Comparison of ENCODE assay signal across 1 cellular context in the genomic region with DNA sequence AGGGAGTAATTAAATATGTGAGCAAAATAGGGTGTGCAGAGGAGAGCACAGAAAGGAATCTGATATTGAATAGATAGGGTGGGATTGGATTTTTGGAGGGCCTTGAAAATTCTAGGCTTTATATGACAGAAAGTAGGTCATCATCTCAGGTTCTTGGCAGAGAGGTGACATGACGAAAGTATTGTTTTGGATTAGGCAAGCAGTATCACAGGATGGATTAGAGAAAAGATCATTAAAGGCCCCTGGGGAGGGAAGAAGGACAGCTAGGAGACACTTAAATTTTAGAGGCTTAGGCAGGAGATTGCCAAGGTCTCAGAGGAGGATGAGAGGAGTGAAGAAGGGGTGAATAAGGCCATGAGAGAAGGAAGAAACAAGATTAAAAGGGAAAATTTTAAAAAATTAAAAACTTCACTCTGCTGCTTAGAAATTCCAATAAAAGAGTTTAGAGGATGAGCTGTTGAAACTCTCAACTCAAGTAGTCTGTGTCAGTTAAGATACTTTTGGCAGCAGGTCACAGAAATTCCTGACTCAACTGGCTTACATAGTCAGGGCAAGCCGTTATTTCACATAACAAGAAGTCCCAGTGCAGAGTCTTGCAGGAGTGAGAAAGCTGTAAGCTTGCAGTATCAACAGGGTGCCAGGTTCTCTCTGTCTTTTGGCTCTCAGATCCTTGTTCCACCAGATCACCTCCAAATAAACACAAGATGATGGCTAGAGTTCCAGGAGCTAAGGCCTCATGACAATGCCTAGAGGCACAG.
TF ChIP-seq lines count a peak whose summit lies in the region.

No MANE protein-coding gene starts in this region.

TF ChIP-seq in HEK293, 187 proteins besides CTCF, POLR2A, EP300 and RAD21 (continued from another document):
- TF ChIP-seq, protein P1, sequence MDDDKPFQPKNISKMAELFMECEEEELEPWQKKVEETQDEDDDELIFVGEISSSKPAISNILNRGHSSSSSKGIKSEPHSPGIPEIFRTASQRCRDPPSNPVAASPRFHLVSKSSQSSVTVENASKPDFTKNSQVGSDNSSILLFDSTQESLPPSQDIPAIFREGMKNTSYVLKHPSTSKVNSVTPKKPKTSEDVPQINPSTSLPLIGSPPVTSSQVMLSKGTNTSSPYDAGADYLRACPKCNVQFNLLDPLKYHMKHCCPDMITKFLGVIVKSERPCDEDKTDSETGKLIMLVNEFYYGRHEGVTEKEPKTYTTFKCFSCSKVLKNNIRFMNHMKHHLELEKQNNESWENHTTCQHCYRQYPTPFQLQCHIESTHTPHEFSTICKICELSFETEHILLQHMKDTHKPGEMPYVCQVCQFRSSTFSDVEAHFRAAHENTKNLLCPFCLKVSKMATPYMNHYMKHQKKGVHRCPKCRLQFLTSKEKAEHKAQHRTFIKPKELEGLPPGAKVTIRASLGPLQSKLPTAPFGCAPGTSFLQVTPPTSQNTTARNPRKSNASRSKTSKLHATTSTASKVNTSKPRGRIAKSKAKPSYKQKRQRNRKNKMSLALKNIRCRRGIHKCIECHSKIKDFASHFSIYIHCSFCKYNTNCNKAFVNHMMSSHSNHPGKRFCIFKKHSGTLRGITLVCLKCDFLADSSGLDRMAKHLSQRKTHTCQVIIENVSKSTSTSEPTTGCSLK (tag by site-specific recombination; IDR thresholded peaks at IDR 0.05) = no peak
- TF ChIP-seq ZBTB21 (tag by site-specific recombination; IDR thresholded peaks at IDR 0.05) (no peak), HOXD13 (CRISPR knock-in tag; IDR thresholded peaks at IDR 0.05; ENCODE audit: borderline replicate concordance) (no peak), KLF8 (tag by site-specific recombination; IDR thresholded peaks at IDR 0.05) (no peak), ZNF366 (tag by site-specific recombination; conservative IDR thresholded peaks at IDR 0.05) (0 out of 2 replicates have a peak, but pooled peaks have one; percentile 21), ZEB2 (tag by site-specific recombination; IDR thresholded peaks at IDR 0.05) (0 out of 2 replicates have a peak, but pooled peaks have one; percentile 27), ZNF747 (tag by site-specific recombination; IDR thresholded peaks at IDR 0.05) (no peak), OSR2 (tag by site-specific recombination; IDR thresholded peaks at IDR 0.05) (0 out of 2 replicates have a peak, but pooled peaks have one; percentile 18), ZNF76 (tag by site-specific recombination; IDR thresholded peaks at IDR 0.05; ENCODE audit: borderline replicate concordance, low read depth) (no peak), ZNF510 (tag by site-specific recombination; IDR thresholded peaks at IDR 0.05; ENCODE audit: insufficient replicate concordance) (no peak), EGR2 (tag by site-specific recombination; IDR thresholded peaks at IDR 0.05; ENCODE audit: low read depth) (no peak), SCRT2 (tag by site-specific recombination; IDR thresholded peaks at IDR 0.05) (peak; percentile 49), KLF9 (tag by site-specific recombination; IDR thresholded peaks at IDR 0.05; ENCODE audit: low read depth) (no peak), ZNF214 (tag by site-specific recombination; IDR thresholded peaks at IDR 0.05; ENCODE audit: borderline replicate concordance) (no peak), IKZF3 (tag by site-specific recombination; IDR thresholded peaks at IDR 0.05) (no peak), ZNF121 (tag by site-specific recombination; IDR thresholded peaks at IDR 0.05) (no peak), ZFP69B (tag by site-specific recombination; IDR thresholded peaks at IDR 0.05) (no peak), ZNF37A (tag by site-specific recombination; IDR thresholded peaks at IDR 0.05) (no peak)
- TF ChIP-seq, protein P2, sequence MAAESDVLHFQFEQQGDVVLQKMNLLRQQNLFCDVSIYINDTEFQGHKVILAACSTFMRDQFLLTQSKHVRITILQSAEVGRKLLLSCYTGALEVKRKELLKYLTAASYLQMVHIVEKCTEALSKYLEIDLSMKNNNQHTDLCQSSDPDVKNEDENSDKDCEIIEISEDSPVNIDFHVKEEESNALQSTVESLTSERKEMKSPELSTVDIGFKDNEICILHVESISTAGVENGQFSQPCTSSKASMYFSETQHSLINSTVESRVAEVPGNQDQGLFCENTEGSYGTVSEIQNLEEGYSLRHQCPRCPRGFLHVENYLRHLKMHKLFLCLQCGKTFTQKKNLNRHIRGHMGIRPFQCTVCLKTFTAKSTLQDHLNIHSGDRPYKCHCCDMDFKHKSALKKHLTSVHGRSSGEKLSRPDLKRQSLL (tag by site-specific recombination; IDR thresholded peaks at IDR 0.05) = no peak
- TF ChIP-seq, protein P3, sequence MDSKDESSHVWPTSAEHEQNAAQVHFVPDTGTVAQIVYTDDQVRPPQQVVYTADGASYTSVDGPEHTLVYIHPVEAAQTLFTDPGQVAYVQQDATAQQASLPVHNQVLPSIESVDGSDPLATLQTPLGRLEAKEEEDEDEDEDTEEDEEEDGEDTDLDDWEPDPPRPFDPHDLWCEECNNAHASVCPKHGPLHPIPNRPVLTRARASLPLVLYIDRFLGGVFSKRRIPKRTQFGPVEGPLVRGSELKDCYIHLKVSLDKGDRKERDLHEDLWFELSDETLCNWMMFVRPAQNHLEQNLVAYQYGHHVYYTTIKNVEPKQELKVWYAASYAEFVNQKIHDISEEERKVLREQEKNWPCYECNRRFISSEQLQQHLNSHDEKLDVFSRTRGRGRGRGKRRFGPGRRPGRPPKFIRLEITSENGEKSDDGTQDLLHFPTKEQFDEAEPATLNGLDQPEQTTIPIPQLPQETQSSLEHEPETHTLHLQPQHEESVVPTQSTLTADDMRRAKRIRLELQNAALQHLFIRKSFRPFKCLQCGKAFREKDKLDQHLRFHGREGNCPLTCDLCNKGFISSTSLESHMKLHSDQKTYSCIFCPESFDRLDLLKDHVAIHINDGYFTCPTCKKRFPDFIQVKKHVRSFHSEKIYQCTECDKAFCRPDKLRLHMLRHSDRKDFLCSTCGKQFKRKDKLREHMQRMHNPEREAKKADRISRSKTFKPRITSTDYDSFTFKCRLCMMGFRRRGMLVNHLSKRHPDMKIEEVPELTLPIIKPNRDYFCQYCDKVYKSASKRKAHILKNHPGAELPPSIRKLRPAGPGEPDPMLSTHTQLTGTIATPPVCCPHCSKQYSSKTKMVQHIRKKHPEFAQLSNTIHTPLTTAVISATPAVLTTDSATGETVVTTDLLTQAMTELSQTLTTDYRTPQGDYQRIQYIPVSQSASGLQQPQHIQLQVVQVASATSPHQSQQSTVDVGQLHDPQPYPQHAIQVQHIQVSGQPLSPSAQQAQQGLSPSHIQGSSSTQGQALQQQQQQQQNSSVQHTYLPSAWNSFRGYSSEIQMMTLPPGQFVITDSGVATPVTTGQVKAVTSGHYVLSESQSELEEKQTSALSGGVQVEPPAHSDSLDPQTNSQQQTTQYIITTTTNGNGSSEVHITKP (tag by site-specific recombination; IDR thresholded peaks at IDR 0.05) = no peak
- TF ChIP-seq, protein P4, sequence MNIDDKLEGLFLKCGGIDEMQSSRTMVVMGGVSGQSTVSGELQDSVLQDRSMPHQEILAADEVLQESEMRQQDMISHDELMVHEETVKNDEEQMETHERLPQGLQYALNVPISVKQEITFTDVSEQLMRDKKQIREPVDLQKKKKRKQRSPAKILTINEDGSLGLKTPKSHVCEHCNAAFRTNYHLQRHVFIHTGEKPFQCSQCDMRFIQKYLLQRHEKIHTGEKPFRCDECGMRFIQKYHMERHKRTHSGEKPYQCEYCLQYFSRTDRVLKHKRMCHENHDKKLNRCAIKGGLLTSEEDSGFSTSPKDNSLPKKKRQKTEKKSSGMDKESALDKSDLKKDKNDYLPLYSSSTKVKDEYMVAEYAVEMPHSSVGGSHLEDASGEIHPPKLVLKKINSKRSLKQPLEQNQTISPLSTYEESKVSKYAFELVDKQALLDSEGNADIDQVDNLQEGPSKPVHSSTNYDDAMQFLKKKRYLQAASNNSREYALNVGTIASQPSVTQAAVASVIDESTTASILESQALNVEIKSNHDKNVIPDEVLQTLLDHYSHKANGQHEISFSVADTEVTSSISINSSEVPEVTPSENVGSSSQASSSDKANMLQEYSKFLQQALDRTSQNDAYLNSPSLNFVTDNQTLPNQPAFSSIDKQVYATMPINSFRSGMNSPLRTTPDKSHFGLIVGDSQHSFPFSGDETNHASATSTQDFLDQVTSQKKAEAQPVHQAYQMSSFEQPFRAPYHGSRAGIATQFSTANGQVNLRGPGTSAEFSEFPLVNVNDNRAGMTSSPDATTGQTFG (tag by site-specific recombination; IDR thresholded peaks at IDR 0.05; ENCODE audit: borderline replicate concordance) = no peak
- TF ChIP-seq, protein P5, sequence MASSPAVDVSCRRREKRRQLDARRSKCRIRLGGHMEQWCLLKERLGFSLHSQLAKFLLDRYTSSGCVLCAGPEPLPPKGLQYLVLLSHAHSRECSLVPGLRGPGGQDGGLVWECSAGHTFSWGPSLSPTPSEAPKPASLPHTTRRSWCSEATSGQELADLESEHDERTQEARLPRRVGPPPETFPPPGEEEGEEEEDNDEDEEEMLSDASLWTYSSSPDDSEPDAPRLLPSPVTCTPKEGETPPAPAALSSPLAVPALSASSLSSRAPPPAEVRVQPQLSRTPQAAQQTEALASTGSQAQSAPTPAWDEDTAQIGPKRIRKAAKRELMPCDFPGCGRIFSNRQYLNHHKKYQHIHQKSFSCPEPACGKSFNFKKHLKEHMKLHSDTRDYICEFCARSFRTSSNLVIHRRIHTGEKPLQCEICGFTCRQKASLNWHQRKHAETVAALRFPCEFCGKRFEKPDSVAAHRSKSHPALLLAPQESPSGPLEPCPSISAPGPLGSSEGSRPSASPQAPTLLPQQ (tag by site-specific recombination; IDR thresholded peaks at IDR 0.05) = no peak
- TF ChIP-seq, protein P6, sequence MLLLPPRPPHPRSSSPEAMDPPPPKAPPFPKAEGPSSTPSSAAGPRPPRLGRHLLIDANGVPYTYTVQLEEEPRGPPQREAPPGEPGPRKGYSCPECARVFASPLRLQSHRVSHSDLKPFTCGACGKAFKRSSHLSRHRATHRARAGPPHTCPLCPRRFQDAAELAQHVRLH (tag by site-specific recombination; IDR thresholded peaks at IDR 0.05) = no peak
- TF ChIP-seq, protein P7, sequence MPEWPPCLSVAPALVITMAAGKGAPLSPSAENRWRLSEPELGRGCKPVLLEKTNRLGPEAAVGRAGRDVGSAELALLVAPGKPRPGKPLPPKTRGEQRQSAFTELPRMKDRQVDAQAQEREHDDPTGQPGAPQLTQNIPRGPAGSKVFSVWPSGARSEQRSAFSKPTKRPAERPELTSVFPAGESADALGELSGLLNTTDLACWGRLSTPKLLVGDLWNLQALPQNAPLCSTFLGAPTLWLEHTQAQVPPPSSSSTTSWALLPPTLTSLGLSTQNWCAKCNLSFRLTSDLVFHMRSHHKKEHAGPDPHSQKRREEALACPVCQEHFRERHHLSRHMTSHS (tag by site-specific recombination; IDR thresholded peaks at IDR 0.05) = no peak
- TF ChIP-seq, protein P8, sequence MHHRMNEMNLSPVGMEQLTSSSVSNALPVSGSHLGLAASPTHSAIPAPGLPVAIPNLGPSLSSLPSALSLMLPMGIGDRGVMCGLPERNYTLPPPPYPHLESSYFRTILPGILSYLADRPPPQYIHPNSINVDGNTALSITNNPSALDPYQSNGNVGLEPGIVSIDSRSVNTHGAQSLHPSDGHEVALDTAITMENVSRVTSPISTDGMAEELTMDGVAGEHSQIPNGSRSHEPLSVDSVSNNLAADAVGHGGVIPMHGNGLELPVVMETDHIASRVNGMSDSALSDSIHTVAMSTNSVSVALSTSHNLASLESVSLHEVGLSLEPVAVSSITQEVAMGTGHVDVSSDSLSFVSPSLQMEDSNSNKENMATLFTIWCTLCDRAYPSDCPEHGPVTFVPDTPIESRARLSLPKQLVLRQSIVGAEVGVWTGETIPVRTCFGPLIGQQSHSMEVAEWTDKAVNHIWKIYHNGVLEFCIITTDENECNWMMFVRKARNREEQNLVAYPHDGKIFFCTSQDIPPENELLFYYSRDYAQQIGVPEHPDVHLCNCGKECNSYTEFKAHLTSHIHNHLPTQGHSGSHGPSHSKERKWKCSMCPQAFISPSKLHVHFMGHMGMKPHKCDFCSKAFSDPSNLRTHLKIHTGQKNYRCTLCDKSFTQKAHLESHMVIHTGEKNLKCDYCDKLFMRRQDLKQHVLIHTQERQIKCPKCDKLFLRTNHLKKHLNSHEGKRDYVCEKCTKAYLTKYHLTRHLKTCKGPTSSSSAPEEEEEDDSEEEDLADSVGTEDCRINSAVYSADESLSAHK (tag by site-specific recombination; IDR thresholded peaks at IDR 0.05) = peak; percentile 97
